ENCODE assay signal across 1 cellular context in genomic region chr4:10056334-10057022, GRCh38.
TF ChIP-seq lines count a peak whose summit lies in the region.

No MANE protein-coding gene starts in this region.

TF ChIP-seq in HepG2, 621 proteins besides CTCF, POLR2A, EP300 and RAD21 (continued from another document):
- TF ChIP-seq E2F1 (CRISPR knock-in tag; IDR thresholded peaks at IDR 0.05) = no peak
- TF ChIP-seq ZNF205 (CRISPR knock-in tag; IDR thresholded peaks at IDR 0.05) = no peak
- no peak for TF ChIP-seq ZNF577 (CRISPR knock-in tag; IDR thresholded peaks at IDR 0.05; ENCODE audit: borderline replicate concordance, low read depth)
- no peak for TF ChIP-seq ZNF530 (CRISPR knock-in tag; IDR thresholded peaks at IDR 0.05; ENCODE audit: low read depth)
- TF ChIP-seq TMF1 (CRISPR knock-in tag; IDR thresholded peaks at IDR 0.05; ENCODE audit: low read depth) = no peak
- TF ChIP-seq NR2F6 (IDR thresholded peaks at IDR 0.05) = peak; percentile 64
- TF ChIP-seq NR2F6 (CRISPR knock-in tag; IDR thresholded peaks at IDR 0.05) = no peak
TF ChIP-seq in HepG2: peak in this region for 2.
